1 cellular context compared by ENCODE assay signal in the genomic region with DNA sequence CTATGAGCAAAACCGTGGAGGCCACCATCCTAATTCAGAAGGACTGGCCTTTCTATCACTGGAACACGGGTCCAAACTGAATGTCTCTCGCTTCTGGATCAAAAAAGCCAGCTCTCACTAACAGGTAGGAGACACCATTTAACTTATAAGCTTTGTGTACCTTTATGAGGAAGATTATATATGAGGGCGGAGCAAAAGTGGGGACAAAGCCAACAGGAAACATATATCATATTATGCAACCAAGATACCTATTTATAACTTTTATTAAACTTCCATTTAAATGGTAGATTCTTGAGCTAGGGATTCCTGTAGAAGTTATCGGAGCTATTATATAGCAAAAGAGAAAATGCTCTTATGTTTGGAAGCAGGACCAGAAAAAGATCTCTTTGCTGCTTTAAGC.
TF ChIP-seq lines count a peak whose summit lies in the region.

No MANE protein-coding gene starts in this region.

TF ChIP-seq in SK-N-SH treated with all-trans-retinoic acid at 6 μM for 48 hours, 23 proteins besides CTCF, POLR2A, EP300 and RAD21 (continued from another document):
- TF ChIP-seq SNAI2 (CRISPR knock-in tag; IDR thresholded peaks at IDR 0.05): no peak
- no peak for TF ChIP-seq BACH2 (CRISPR knock-in tag; IDR thresholded peaks at IDR 0.05; ENCODE audit: borderline replicate concordance)
- no peak for TF ChIP-seq TOX (CRISPR knock-in tag; IDR thresholded peaks at IDR 0.05; ENCODE audit: borderline replicate concordance)
- TF ChIP-seq, protein P1, sequence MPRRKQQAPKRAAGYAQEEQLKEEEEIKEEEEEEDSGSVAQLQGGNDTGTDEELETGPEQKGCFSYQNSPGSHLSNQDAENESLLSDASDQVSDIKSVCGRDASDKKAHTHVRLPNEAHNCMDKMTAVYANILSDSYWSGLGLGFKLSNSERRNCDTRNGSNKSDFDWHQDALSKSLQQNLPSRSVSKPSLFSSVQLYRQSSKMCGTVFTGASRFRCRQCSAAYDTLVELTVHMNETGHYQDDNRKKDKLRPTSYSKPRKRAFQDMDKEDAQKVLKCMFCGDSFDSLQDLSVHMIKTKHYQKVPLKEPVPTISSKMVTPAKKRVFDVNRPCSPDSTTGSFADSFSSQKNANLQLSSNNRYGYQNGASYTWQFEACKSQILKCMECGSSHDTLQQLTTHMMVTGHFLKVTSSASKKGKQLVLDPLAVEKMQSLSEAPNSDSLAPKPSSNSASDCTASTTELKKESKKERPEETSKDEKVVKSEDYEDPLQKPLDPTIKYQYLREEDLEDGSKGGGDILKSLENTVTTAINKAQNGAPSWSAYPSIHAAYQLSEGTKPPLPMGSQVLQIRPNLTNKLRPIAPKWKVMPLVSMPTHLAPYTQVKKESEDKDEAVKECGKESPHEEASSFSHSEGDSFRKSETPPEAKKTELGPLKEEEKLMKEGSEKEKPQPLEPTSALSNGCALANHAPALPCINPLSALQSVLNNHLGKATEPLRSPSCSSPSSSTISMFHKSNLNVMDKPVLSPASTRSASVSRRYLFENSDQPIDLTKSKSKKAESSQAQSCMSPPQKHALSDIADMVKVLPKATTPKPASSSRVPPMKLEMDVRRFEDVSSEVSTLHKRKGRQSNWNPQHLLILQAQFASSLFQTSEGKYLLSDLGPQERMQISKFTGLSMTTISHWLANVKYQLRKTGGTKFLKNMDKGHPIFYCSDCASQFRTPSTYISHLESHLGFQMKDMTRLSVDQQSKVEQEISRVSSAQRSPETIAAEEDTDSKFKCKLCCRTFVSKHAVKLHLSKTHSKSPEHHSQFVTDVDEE (CRISPR knock-in tag; IDR thresholded peaks at IDR 0.05): no peak
- no peak for TF ChIP-seq ZC3H10 (CRISPR knock-in tag; IDR thresholded peaks at IDR 0.05)
- TF ChIP-seq ZNF565 (CRISPR knock-in tag; conservative IDR thresholded peaks at IDR 0.05; ENCODE audit: low read depth): no peak
- no peak for TF ChIP-seq ZFP3 (CRISPR knock-in tag; IDR thresholded peaks at IDR 0.05)
- TF ChIP-seq ESRRG (CRISPR knock-in tag; IDR thresholded peaks at IDR 0.05): no peak
TF ChIP-seq in SK-N-SH treated with all-trans-retinoic acid at 6 μM for 48 hours: peak in this region for 0.
